11 cellular contexts compared by ENCODE assay signal in the genomic region with DNA sequence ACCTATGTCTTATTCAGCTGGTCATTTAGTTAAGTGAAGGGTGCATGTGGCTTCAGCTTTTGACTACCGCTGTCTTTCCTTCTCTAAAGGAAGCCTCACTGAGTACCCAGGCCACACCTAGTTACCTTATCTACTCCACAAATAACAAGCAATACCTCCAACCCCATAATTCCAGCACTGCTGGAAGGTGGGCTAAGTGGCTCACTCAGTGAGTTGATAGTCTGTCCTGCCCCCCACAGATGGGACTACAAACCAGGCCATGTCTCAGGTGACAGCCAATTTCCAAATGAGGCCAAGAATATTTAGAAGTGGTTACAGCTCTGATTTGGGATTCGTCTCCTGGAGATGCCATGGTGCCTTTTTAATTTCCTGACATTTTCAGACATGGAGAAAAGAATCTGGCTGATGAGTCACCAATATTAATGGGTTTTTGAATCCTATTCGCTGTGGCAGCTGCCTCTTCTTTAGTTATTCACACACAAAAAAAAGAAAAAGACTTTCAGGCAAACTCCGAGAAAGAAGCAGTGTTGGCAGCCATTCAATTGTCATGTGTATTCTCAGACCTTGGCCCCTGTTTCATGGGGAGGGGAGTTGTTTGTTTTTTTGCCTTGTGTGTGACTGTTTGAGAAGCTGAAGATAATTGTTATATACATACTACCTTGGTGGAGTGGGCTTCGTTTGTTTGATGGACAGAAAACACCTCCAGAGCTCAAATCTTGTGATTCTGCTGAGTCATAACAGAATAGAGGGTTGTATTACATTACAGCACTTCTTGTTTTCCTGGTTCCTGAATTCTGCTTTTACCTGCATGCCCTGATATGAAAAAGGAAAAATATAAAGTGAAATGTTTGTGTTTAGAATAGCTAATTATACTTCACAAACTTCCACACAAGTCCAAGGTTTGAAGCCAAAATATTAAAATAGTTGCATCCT.
DNase-seq lines count a peak whose midpoint lies in the region; FAIRE-seq and TF ChIP-seq lines count a peak whose summit lies in the region.
"Had no signal": no experiment of that assay in that cellular context is flagged by ENCODE, and none has a peak within 500 bp of the region (broad histone marks: within the 10 kb centered on the region; RNA-seq: fewer than 3 reads in every experiment).

No MANE protein-coding gene starts in this region.

- DNase-seq in DMS153 treated with DMSO at 0.1 percent for 48 hours (lab: John Stamatoyannopoulos, UW; ENCODE audit: unreplicated experiment) (peak; percentile 81), NCI-H1436 treated with DMSO at 0.1 percent for 48 hours (lab: John Stamatoyannopoulos, UW) (peak; percentile 49), astrocyte (ENCODE audit: low read depth) (peak; percentile 64), lung microvascular endothelial cell (ENCODE audit: low read depth in 2 of 2) (peak; percentile 8 to 59), activated gamma-delta T cell (lab: John Stamatoyannopoulos, UW) (no peak)
- DNase-seq in activated naive CD8-positive, alpha-beta T cell treated with anti-CD3 and anti-CD28 coated beads for 36 hours: no peak
- DNase-seq in activated CD4-positive, alpha-beta T cell treated with anti-CD3 and anti-CD28 coated beads for 1 hour: no peak
- DNase-seq in activated T-cell treated with anti-CD3 and anti-CD28 coated beads, Interleukin-2, amount 50 U/mL, for 24 hours: no peak
- DNase-seq: activated B cell treated with CpG ODN at 0.5 μM for 24 hours, NCI-H524 treated with DMSO at 0.1 percent for 48 hours, small intestine had no signal

- peaks cover 32% of the 10 kb centered on the region for H3K4me1 Mint-ChIP-seq in astrocyte (ENCODE audit: low read depth, unreplicated experiment)
- H3K4me1 Mint-ChIP-seq in activated naive CD8-positive, alpha-beta T cell treated with anti-CD3 and anti-CD28 coated beads for 36 hours: no peaks in the 10 kb centered on the region
- H3K4me1 Mint-ChIP-seq in activated T-cell treated with anti-CD3 and anti-CD28 coated beads, Interleukin-2, amount 50 U/mL, for 24 hours (ENCODE audit: low read depth): no peaks in the 10 kb centered on the region
- H3K4me1 Mint-ChIP-seq: activated B cell treated with CpG ODN at 0.5 μM for 24 hours had no signal

- peak overlapping the region; percentile 14 for H3K27ac ChIP-seq in astrocyte (ENCODE audit: low read depth, low read length)

- H3K36me3 Mint-ChIP-seq in astrocyte (ENCODE audit: low read depth, unreplicated experiment): no peaks in the 10 kb centered on the region
- H3K36me3 Mint-ChIP-seq in activated naive CD8-positive, alpha-beta T cell treated with anti-CD3 and anti-CD28 coated beads for 36 hours: no peaks in the 10 kb centered on the region
- H3K36me3 Mint-ChIP-seq in activated T-cell treated with anti-CD3 and anti-CD28 coated beads, Interleukin-2, amount 50 U/mL, for 24 hours (ENCODE audit: low read depth): no peaks in the 10 kb centered on the region

- H3K4me3 Mint-ChIP-seq in astrocyte (ENCODE audit: unreplicated experiment): no peak overlapping the region
- no peak overlapping the region for H3K4me3 Mint-ChIP-seq in activated naive CD8-positive, alpha-beta T cell treated with anti-CD3 and anti-CD28 coated beads for 36 hours
- no peak overlapping the region for H3K4me3 Mint-ChIP-seq in activated T-cell treated with anti-CD3 and anti-CD28 coated beads, Interleukin-2, amount 50 U/mL, for 24 hours
- H3K4me3 Mint-ChIP-seq: activated B cell treated with CpG ODN at 0.5 μM for 24 hours had no signal

- no peak overlapping the region for H3K4me3 ChIP-seq in astrocyte (ENCODE audit: insufficient read depth, low read depth, low read length)

- H3K9me3 Mint-ChIP-seq in astrocyte (ENCODE audit: unreplicated experiment): peaks cover 2% of the 10 kb centered on the region
- no peaks in the 10 kb centered on the region for H3K9me3 Mint-ChIP-seq in activated naive CD8-positive, alpha-beta T cell treated with anti-CD3 and anti-CD28 coated beads for 36 hours
- no peaks in the 10 kb centered on the region for H3K9me3 Mint-ChIP-seq in activated T-cell treated with anti-CD3 and anti-CD28 coated beads, Interleukin-2, amount 50 U/mL, for 24 hours
- H3K9me3 Mint-ChIP-seq: activated B cell treated with CpG ODN at 0.5 μM for 24 hours had no signal

- no peak for TF ChIP-seq CTCF in astrocyte (IDR thresholded peaks at IDR 0.05; ENCODE audit: insufficient read depth, low read depth, low read length)

- no peaks in the 10 kb centered on the region for H3K27me3 Mint-ChIP-seq in astrocyte (ENCODE audit: low read depth, unreplicated experiment)
- peaks cover 11% of the 10 kb centered on the region for H3K27me3 Mint-ChIP-seq in activated naive CD8-positive, alpha-beta T cell treated with anti-CD3 and anti-CD28 coated beads for 36 hours
- H3K27me3 Mint-ChIP-seq in activated T-cell treated with anti-CD3 and anti-CD28 coated beads, Interleukin-2, amount 50 U/mL, for 24 hours: no peaks in the 10 kb centered on the region
- H3K27me3 Mint-ChIP-seq: activated B cell treated with CpG ODN at 0.5 μM for 24 hours had no signal

- H3K27ac Mint-ChIP-seq in astrocyte (ENCODE audit: unreplicated experiment): peak overlapping the region; percentile 97
- no peak overlapping the region for H3K27ac Mint-ChIP-seq in activated naive CD8-positive, alpha-beta T cell treated with anti-CD3 and anti-CD28 coated beads for 36 hours
- H3K27ac Mint-ChIP-seq in activated T-cell treated with anti-CD3 and anti-CD28 coated beads, Interleukin-2, amount 50 U/mL, for 24 hours: no peak overlapping the region
- H3K27ac Mint-ChIP-seq: activated B cell treated with CpG ODN at 0.5 μM for 24 hours had no signal

- H4K20me1 ChIP-seq in astrocyte (ENCODE audit: insufficient read depth, low read length): no peaks in the 10 kb centered on the region

- H2AFZ ChIP-seq in astrocyte (ENCODE audit: low read depth, low read length): peak overlapping the region; percentile 14

- H3K9me3 ChIP-seq in astrocyte (ENCODE audit: insufficient read depth, low read depth, low read length): no peaks in the 10 kb centered on the region

- H3K36me3 ChIP-seq in astrocyte (ENCODE audit: insufficient read depth, low read length): no peaks in the 10 kb centered on the region

- H3K4me1 ChIP-seq in astrocyte (ENCODE audit: insufficient read depth, low read length): peaks cover 13% of the 10 kb centered on the region

- H3K79me2 ChIP-seq in astrocyte (ENCODE audit: insufficient read depth, low read length): no peaks in the 10 kb centered on the region

- H3K9ac ChIP-seq in astrocyte (ENCODE audit: low read length): no peak overlapping the region

- H3K4me2 ChIP-seq in astrocyte (ENCODE audit: low read length): peak overlapping the region; percentile 26

- no peaks in the 10 kb centered on the region for H3K27me3 ChIP-seq in astrocyte (ENCODE audit: insufficient read depth, low read length)

- no peak for FAIRE-seq in astrocyte (lab: Jason Lieb, UNC)
- FAIRE-seq: small intestine had no signal

Comparison
In these comparisons a context has a peak if more than half of its experiments do, and no peak if none do; other contexts are left out.
1. DNase-seq: peak in DMS153 treated with DMSO at 0.1 percent for 48 hours (single experiment), NCI-H1436 treated with DMSO at 0.1 percent for 48 hours (single experiment), astrocyte (single experiment) and lung microvascular endothelial cell (2 of 2); none in activated naive CD8-positive, alpha-beta T cell treated with anti-CD3 and anti-CD28 coated beads for 36 hours (single experiment), activated CD4-positive, alpha-beta T cell treated with anti-CD3 and anti-CD28 coated beads for 1 hour (single experiment), activated gamma-delta T cell (single experiment) and activated T-cell treated with anti-CD3 and anti-CD28 coated beads, Interleukin-2, amount 50 U/mL, for 24 hours (single experiment).